In the genomic region with DNA sequence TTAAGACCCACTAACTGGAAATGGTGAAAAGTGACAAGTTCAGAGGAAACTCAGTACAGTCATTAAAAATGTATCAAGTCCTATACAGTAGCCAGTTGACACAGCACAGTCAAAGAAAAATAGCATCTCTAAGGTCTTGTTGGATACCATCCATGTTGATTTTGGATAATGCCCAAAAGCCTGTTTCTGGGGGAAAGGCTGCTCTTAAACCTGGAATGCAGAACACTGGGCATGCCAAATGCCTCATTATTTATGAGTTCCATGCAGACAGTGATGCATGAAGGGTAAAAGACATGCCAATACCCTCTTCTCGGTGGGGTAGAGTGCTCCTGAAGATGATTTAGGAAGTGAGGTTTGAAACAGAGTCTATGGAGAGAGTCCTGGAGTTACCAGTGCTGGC, we compare ENCODE assay signal across 14 cellular contexts. TPM values are rescaled to one million over a fixed set of nuclear protein-coding genes. Genes with fewer than 3 reads are reported as not detected.
DNase-seq lines count a peak whose midpoint lies in the region; ATAC-seq and TF ChIP-seq lines count a peak whose summit lies in the region.
"Had no signal": no experiment of that assay in that cellular context is flagged by ENCODE, and none has a peak within 500 bp of the region (broad histone marks: within the 10 kb centered on the region; RNA-seq: fewer than 3 reads in every experiment).

No MANE protein-coding gene starts in this region.

- intact Hi-C loops in natural killer cell (cut with micrococcal nuclease) = no loop called here
- intact Hi-C loops in heart right ventricle (cut with DNase I) = no loop called here

- peaks cover 5% of the 10 kb centered on the region for H3K36me3 Mint-ChIP-seq in natural killer cell treated with Interleukin-12 subunit alpha and Interleukin-12 subunit beta and Interleukin-15 and Interleukin-18, amount 100 ng/mL, for 72 hours
- no peaks in the 10 kb centered on the region for H3K36me3 Mint-ChIP-seq in natural killer cell
- H3K36me3 Mint-ChIP-seq: mesothelial cell of epicardium had no signal

- TF ChIP-seq CTCF in natural killer cell (IDR thresholded peaks at IDR 0.05) (no peak), heart right ventricle (IDR thresholded peaks at IDR 0.05) (no peak)

- 6 to 8% methylated on average over 1 of the region's 1 CpG for WGBS in heart right ventricle, 2 donors

- H3K27me3 Mint-ChIP-seq in natural killer cell treated with Interleukin-12 subunit alpha and Interleukin-12 subunit beta and Interleukin-15 and Interleukin-18, amount 100 ng/mL, for 72 hours = peaks cover 21 to 30% of the 10 kb centered on the region in 2 donors
- H3K27me3 Mint-ChIP-seq in natural killer cell (ENCODE audit: low read depth in 2 of 2) = peaks cover 26 to 39% of the 10 kb centered on the region in 2 donors

- H3K4me1 Mint-ChIP-seq in natural killer cell treated with Interleukin-12 subunit alpha and Interleukin-12 subunit beta and Interleukin-15 and Interleukin-18, amount 100 ng/mL, for 72 hours (ENCODE audit: low read depth in 2 of 2) = peaks cover 19 to 30% of the 10 kb centered on the region in 2 donors
- no peaks in the 10 kb centered on the region for H3K4me1 Mint-ChIP-seq in natural killer cell

- H3K4me1 ChIP-seq in heart right ventricle = peaks cover 0 to 27% (median 0%) of the 10 kb centered on the region in 9 donors

- H3K27ac Mint-ChIP-seq in natural killer cell treated with Interleukin-12 subunit alpha and Interleukin-12 subunit beta and Interleukin-15 and Interleukin-18, amount 100 ng/mL, for 72 hours = no peak overlapping the region
- H3K27ac Mint-ChIP-seq in natural killer cell = no peak overlapping the region
- H3K27ac Mint-ChIP-seq: activated T-helper 2 cell treated with anti-CD3 and anti-CD28 coated beads, Interferon-gamma antibody, Interleukin-2, Interleukin-4, amounts not matched to agents 10 μg/mL and 5 μg/mL and 100 μg/mL, durations not matched to agents 14 hours and 24 hours and 36 hours; mesothelial cell of epicardium had no signal

- H3K9me3 ChIP-seq in heart right ventricle = no peaks in the 10 kb centered on the region
- H3K9me3 ChIP-seq: heart left ventricle had no signal

- H3K27me3 ChIP-seq in heart right ventricle = no peaks in the 10 kb centered on the region
- H3K27me3 ChIP-seq: heart left ventricle had no signal

- H3K4me3 Mint-ChIP-seq in natural killer cell treated with Interleukin-12 subunit alpha and Interleukin-12 subunit beta and Interleukin-15 and Interleukin-18, amount 100 ng/mL, for 72 hours = peak overlapping the region; percentile 13
- H3K4me3 Mint-ChIP-seq in natural killer cell = no peak overlapping the region
- H3K4me3 Mint-ChIP-seq: mesothelial cell of epicardium had no signal

- no peaks in the 10 kb centered on the region for H3K36me3 ChIP-seq in heart right ventricle
- H3K36me3 ChIP-seq: heart left ventricle had no signal

- ATAC-seq in natural killer cell treated with Interleukin-12 subunit alpha and Interleukin-12 subunit beta and Interleukin-15 and Interleukin-18, amount 100 ng/mL, for 72 hours = no peak
- ATAC-seq in natural killer cell (no peak), heart right ventricle (peak in 5 of 8 donors; percentile 33 to 56 (median 54)), HG03432 (IDR thresholded peaks at IDR 0.05; ENCODE audit: unreplicated experiment) (no peak), GM18867 (IDR thresholded peaks at IDR 0.05; ENCODE audit: unreplicated experiment) (no peak), GM21737 (IDR thresholded peaks at IDR 0.05; ENCODE audit: unreplicated experiment) (no peak)
- ATAC-seq: HepG2 had no signal

- DNase-seq in natural killer cell treated with Interleukin-12 subunit alpha and Interleukin-12 subunit beta and Interleukin-15 and Interleukin-18, amount 100 ng/mL, for 72 hours (ENCODE audit: low spot score) = no peak
- DNase-seq in natural killer cell = no peak
- DNase-seq in T1000 (lab: John Stamatoyannopoulos, UW) = peak; percentile 3
- no peak for DNase-seq in heart right ventricle
- DNase-seq in SKM-1 (lab: John Stamatoyannopoulos, UW; ENCODE audit: unreplicated experiment) = no peak
- DNase-seq: heart left ventricle, NCI-H524 had no signal

- no peak overlapping the region for H3K4me3 ChIP-seq in heart right ventricle
- H3K4me3 ChIP-seq: heart left ventricle, SK-N-MC had no signal

- H3K27ac ChIP-seq in heart right ventricle = peak overlapping the region in 1 of 10 donors; percentile 7
- H3K27ac ChIP-seq: SK-N-MC had no signal

- peaks cover 3% of the 10 kb centered on the region for H3K9me3 Mint-ChIP-seq in natural killer cell treated with Interleukin-12 subunit alpha and Interleukin-12 subunit beta and Interleukin-15 and Interleukin-18, amount 100 ng/mL, for 72 hours
- no peaks in the 10 kb centered on the region for H3K9me3 Mint-ChIP-seq in natural killer cell

RNA-seq across cellular contexts. Expression of a gene that starts 29.6 kb away (rescaled TPM):
- under 1 TPM; 0.50 to 0.61 TPM for total RNA-seq in natural killer cell treated with Interleukin-12 subunit alpha and Interleukin-12 subunit beta and Interleukin-15 and Interleukin-18, amount 100 ng/mL, for 72 hours
- total RNA-seq in natural killer cell (not detected), heart right ventricle (1 to 10 TPM in 5 of 10 donors, under 1 TPM in 5; 0.15 to 9.6 (median 1.0) TPM)
- 1 to 10 TPM in 1 of 2 donors, under 1 TPM in 1; 0.59 to 1.9 TPM for polyA plus RNA-seq in heart right ventricle
- total RNA-seq: activated T-helper 2 cell treated with anti-CD3 and anti-CD28 coated beads, Interferon-gamma antibody, Interleukin-2, Interleukin-4, amounts not matched to agents 10 μg/mL and 5 μg/mL and 100 μg/mL, durations not matched to agents 14 hours and 24 hours and 36 hours; mesothelial cell of epicardium had no signal

Comparison
In these comparisons a context has a peak if more than half of its experiments do, and no peak if none do; other contexts are left out.
1. ATAC-seq: peak in heart right ventricle (5 of 8); none in natural killer cell treated with Interleukin-12 subunit alpha and Interleukin-12 subunit beta and Interleukin-15 and Interleukin-18, amount 100 ng/mL, for 72 hours (0 of 2), natural killer cell (0 of 3), HG03432 (single experiment), GM18867 (single experiment) and GM21737 (single experiment).